In genomic region chr1:244173240-244173639, GRCh38 we compare ENCODE assay signal across 16 cellular contexts.
"Had no signal": no experiment of that assay in that cellular context is flagged by ENCODE, and none has a peak within 500 bp of the region (broad histone marks: within the 10 kb centered on the region; RNA-seq: fewer than 3 reads in every experiment).

No MANE protein-coding gene starts in this region.

- H3K27ac Mint-ChIP-seq: stimulated activated naive B cell treated with anti-CD40 and anti-IgM and Interleukin-4, amounts not matched to agents 10 μg/mL and 1 μg/mL and 100 μg/mL, for 72 hours had no signal

- H3K27ac ChIP-seq: right atrium auricular region, skin epidermis, stomach had no signal

- H3K9me3 ChIP-seq: right atrium auricular region, sigmoid colon, stomach had no signal

- H3K36me3 Mint-ChIP-seq: naive thymus-derived CD4-positive, alpha-beta T cell; stimulated activated naive B cell treated with anti-CD40 and anti-IgM and Interleukin-4, amounts not matched to agents 10 μg/mL and 1 μg/mL and 100 μg/mL, for 72 hours had no signal

- DNase-seq: cortex of kidney; dorsolateral prefrontal cortex; effector CD8-positive, alpha-beta T cell; left ventricle myocardium superior; mesendoderm; naive thymus-derived CD4-positive, alpha-beta T cell; posterior cingulate gyrus; sigmoid colon; stimulated activated CD4-positive, alpha-beta T cell treated with anti-CD3 and anti-CD28 coated beads, Interleukin-2, amount 100 ng/mL, for 24 hours; stimulated activated CD4-positive, alpha-beta T cell treated with anti-CD3 and anti-CD28 coated beads, Interleukin-4, amount 100 ng/mL, for 4 hours; stimulated activated naive B cell treated with anti-CD40 and anti-IgM and Interleukin-4, amounts not matched to agents 10 μg/mL and 1 μg/mL and 100 μg/mL, for 72 hours; stomach; trophoblast cell had no signal

- H3K4me3 Mint-ChIP-seq: naive thymus-derived CD4-positive, alpha-beta T cell; stimulated activated naive B cell treated with anti-CD40 and anti-IgM and Interleukin-4, amounts not matched to agents 10 μg/mL and 1 μg/mL and 100 μg/mL, for 72 hours had no signal

- H3K4me1 ChIP-seq: right atrium auricular region had no signal

- H3K36me3 ChIP-seq: right atrium auricular region, sigmoid colon, stomach had no signal

- H3K27me3 ChIP-seq: dorsolateral prefrontal cortex, right atrium auricular region, sigmoid colon, stomach had no signal

- H3K27me3 Mint-ChIP-seq: stimulated activated naive B cell treated with anti-CD40 and anti-IgM and Interleukin-4, amounts not matched to agents 10 μg/mL and 1 μg/mL and 100 μg/mL, for 72 hours had no signal

- H3K4me3 ChIP-seq: dorsolateral prefrontal cortex, lung, right atrium auricular region, sigmoid colon, skin epidermis, stomach had no signal

- H3K4me1 Mint-ChIP-seq: naive thymus-derived CD4-positive, alpha-beta T cell; stimulated activated naive B cell treated with anti-CD40 and anti-IgM and Interleukin-4, amounts not matched to agents 10 μg/mL and 1 μg/mL and 100 μg/mL, for 72 hours had no signal

- H3K9me3 Mint-ChIP-seq: naive thymus-derived CD4-positive, alpha-beta T cell; stimulated activated naive B cell treated with anti-CD40 and anti-IgM and Interleukin-4, amounts not matched to agents 10 μg/mL and 1 μg/mL and 100 μg/mL, for 72 hours had no signal

- ATAC-seq: left ventricle myocardium superior; naive thymus-derived CD4-positive, alpha-beta T cell; stimulated activated naive B cell treated with anti-CD40 and anti-IgM and Interleukin-4, amounts not matched to agents 10 μg/mL and 1 μg/mL and 100 μg/mL, for 72 hours had no signal
